In genomic region chrX:300334-300733, GRCh38 we compare ENCODE assay signal across 36 cellular contexts.
"Had no signal": no experiment of that assay in that cellular context is flagged by ENCODE, and none has a peak within 500 bp of the region (broad histone marks: within the 10 kb centered on the region; RNA-seq: fewer than 3 reads in every experiment).

No MANE protein-coding gene starts in this region.

- H3K9me3 Mint-ChIP-seq: activated B cell treated with CpG ODN at 0.5 μM for 24 hours; activated CD4-positive, alpha-beta memory T cell treated with anti-CD3 and anti-CD28 coated beads for 36 hours; activated CD4-positive, alpha-beta T cell treated with anti-CD3 and anti-CD28 coated beads, Interleukin-2, amount 10 ng/mL, durations not matched to agents 24 days and 14 days; activated naive CD4-positive, alpha-beta T cell treated with anti-CD3 and anti-CD28 coated beads, Interleukin-2, amount 10 ng/mL, durations not matched to agents 7 days and 5 days; activated naive CD4-positive, alpha-beta T cell treated with anti-CD3 and anti-CD28 coated beads, Interleukin-2, amount 50 U/mL, for 24 hours; activated naive CD8-positive, alpha-beta T cell treated with anti-CD3 and anti-CD28 coated beads, Interleukin-2, amount 10 ng/mL, durations not matched to agents 7 days and 5 days; activated naive CD8-positive, alpha-beta T cell treated with anti-CD3 and anti-CD28 coated beads, Interleukin-2, amount 50 U/mL, for 24 hours; activated T-cell treated with anti-CD3 and anti-CD28 coated beads, Interleukin-2, amount 50 U/mL, for 24 hours; activated T-helper 2 cell treated with anti-CD3 and anti-CD28 coated beads, Interferon-gamma antibody, Interleukin-2, Interleukin-4, amounts not matched to agents 10 μg/mL and 5 μg/mL and 100 μg/mL, durations not matched to agents 14 hours and 24 hours and 36 hours; central memory CD8-positive, alpha-beta T cell; T-helper 1 cell treated with Interleukin-12 subunit alpha and Interleukin-12 subunit beta and Interleukin-4 antibody, amounts not matched to agents 30 μg/mL and 1 μg/mL, for 36 hours; T-helper 2 cell treated with Interferon-gamma antibody and Interleukin-4, amounts not matched to agents 5 μg/mL and 100 μg/mL, for 36 hours had no signal

- H3K27ac Mint-ChIP-seq: activated B cell treated with CpG ODN at 0.5 μM for 24 hours; activated CD4-positive, alpha-beta memory T cell treated with anti-CD3 and anti-CD28 coated beads for 36 hours; activated CD4-positive, alpha-beta T cell treated with anti-CD3 and anti-CD28 coated beads, Interleukin-2, amount 10 ng/mL, durations not matched to agents 24 days and 14 days; activated CD8-positive, alpha-beta memory T cell treated with anti-CD3 and anti-CD28 coated beads, Interleukin-2, amount 10 ng/mL, durations not matched to agents 7 days and 5 days; activated CD8-positive, alpha-beta T cell treated with anti-CD3 and anti-CD28 coated beads, Interleukin-2, amount 10 ng/mL, durations not matched to agents 7 days and 5 days; activated naive CD4-positive, alpha-beta T cell treated with anti-CD3 and anti-CD28 coated beads, Interleukin-2, amount 10 ng/mL, durations not matched to agents 7 days and 5 days; activated naive CD4-positive, alpha-beta T cell treated with anti-CD3 and anti-CD28 coated beads, Interleukin-2, amount 50 U/mL, for 24 hours; activated naive CD8-positive, alpha-beta T cell; activated naive CD8-positive, alpha-beta T cell treated with anti-CD3 and anti-CD28 coated beads, Interleukin-2, amount 10 ng/mL, durations not matched to agents 7 days and 5 days; activated naive CD8-positive, alpha-beta T cell treated with anti-CD3 and anti-CD28 coated beads, Interleukin-2, amount 50 U/mL, for 24 hours; activated T-cell treated with anti-CD3 and anti-CD28 coated beads, Interleukin-2, amount 50 U/mL, for 24 hours; activated T-helper 2 cell treated with anti-CD3 and anti-CD28 coated beads, Interferon-gamma antibody, Interleukin-2, Interleukin-4, amounts not matched to agents 10 μg/mL and 5 μg/mL and 100 μg/mL, durations not matched to agents 14 hours and 24 hours and 36 hours; brain; T-helper 1 cell treated with Interleukin-12 subunit alpha and Interleukin-12 subunit beta and Interleukin-4 antibody, amounts not matched to agents 30 μg/mL and 1 μg/mL, for 36 hours; T-helper 2 cell treated with Interferon-gamma antibody and Interleukin-4, amounts not matched to agents 5 μg/mL and 100 μg/mL, for 36 hours had no signal

- H3K27me3 Mint-ChIP-seq: activated B cell treated with CpG ODN at 0.5 μM for 24 hours; activated CD4-positive, alpha-beta memory T cell treated with anti-CD3 and anti-CD28 coated beads for 36 hours; activated CD4-positive, alpha-beta T cell treated with anti-CD3 and anti-CD28 coated beads, Interleukin-2, amount 10 ng/mL, durations not matched to agents 24 days and 14 days; activated CD8-positive, alpha-beta memory T cell treated with anti-CD3 and anti-CD28 coated beads, Interleukin-2, amount 10 ng/mL, durations not matched to agents 7 days and 5 days; activated naive CD4-positive, alpha-beta T cell treated with anti-CD3 and anti-CD28 coated beads, Interleukin-2, amount 10 ng/mL, durations not matched to agents 7 days and 5 days; activated naive CD4-positive, alpha-beta T cell treated with anti-CD3 and anti-CD28 coated beads, Interleukin-2, amount 50 U/mL, for 24 hours; activated naive CD8-positive, alpha-beta T cell; activated naive CD8-positive, alpha-beta T cell treated with anti-CD3 and anti-CD28 coated beads, Interleukin-2, amount 10 ng/mL, durations not matched to agents 7 days and 5 days; activated naive CD8-positive, alpha-beta T cell treated with anti-CD3 and anti-CD28 coated beads, Interleukin-2, amount 50 U/mL, for 24 hours; activated T-cell treated with anti-CD3 and anti-CD28 coated beads, Interleukin-2, amount 50 U/mL, for 24 hours; brain; central memory CD8-positive, alpha-beta T cell had no signal

- H3K4me3 ChIP-seq: ascending aorta, cardiac muscle cell had no signal

- H3K4me1 ChIP-seq: ascending aorta had no signal

- H3K36me3 Mint-ChIP-seq: activated naive CD8-positive, alpha-beta T cell had no signal

- FAIRE-seq: bronchial epithelial cell, TTC549 had no signal

- H3K4me3 Mint-ChIP-seq: activated B cell treated with CpG ODN at 0.5 μM for 24 hours; activated CD4-positive, alpha-beta memory T cell treated with anti-CD3 and anti-CD28 coated beads for 36 hours; activated CD4-positive, alpha-beta T cell treated with anti-CD3 and anti-CD28 coated beads, Interleukin-2, amount 10 ng/mL, durations not matched to agents 24 days and 14 days; activated CD8-positive, alpha-beta memory T cell treated with anti-CD3 and anti-CD28 coated beads, Interleukin-2, amount 10 ng/mL, durations not matched to agents 7 days and 5 days; activated CD8-positive, alpha-beta T cell treated with anti-CD3 and anti-CD28 coated beads, Interleukin-2, amount 10 ng/mL, durations not matched to agents 7 days and 5 days; activated naive CD4-positive, alpha-beta T cell treated with anti-CD3 and anti-CD28 coated beads, Interleukin-2, amount 10 ng/mL, durations not matched to agents 7 days and 5 days; activated naive CD4-positive, alpha-beta T cell treated with anti-CD3 and anti-CD28 coated beads, Interleukin-2, amount 50 U/mL, for 24 hours; activated naive CD8-positive, alpha-beta T cell; activated naive CD8-positive, alpha-beta T cell treated with anti-CD3 and anti-CD28 coated beads, Interleukin-2, amount 10 ng/mL, durations not matched to agents 7 days and 5 days; activated naive CD8-positive, alpha-beta T cell treated with anti-CD3 and anti-CD28 coated beads, Interleukin-2, amount 50 U/mL, for 24 hours; activated T-cell treated with anti-CD3 and anti-CD28 coated beads, Interleukin-2, amount 50 U/mL, for 24 hours; brain; central memory CD8-positive, alpha-beta T cell; T-helper 1 cell treated with Interleukin-12 subunit alpha and Interleukin-12 subunit beta and Interleukin-4 antibody, amounts not matched to agents 30 μg/mL and 1 μg/mL, for 36 hours; T-helper 2 cell treated with Interferon-gamma antibody and Interleukin-4, amounts not matched to agents 5 μg/mL and 100 μg/mL, for 36 hours had no signal

- H3K4me1 Mint-ChIP-seq: activated B cell treated with CpG ODN at 0.5 μM for 24 hours; activated CD4-positive, alpha-beta T cell treated with anti-CD3 and anti-CD28 coated beads, Interleukin-2, amount 10 ng/mL, durations not matched to agents 24 days and 14 days; activated CD8-positive, alpha-beta memory T cell treated with anti-CD3 and anti-CD28 coated beads, Interleukin-2, amount 10 ng/mL, durations not matched to agents 7 days and 5 days; activated naive CD4-positive, alpha-beta T cell treated with anti-CD3 and anti-CD28 coated beads, Interleukin-2, amount 10 ng/mL, durations not matched to agents 7 days and 5 days; activated naive CD4-positive, alpha-beta T cell treated with anti-CD3 and anti-CD28 coated beads, Interleukin-2, amount 50 U/mL, for 24 hours; activated naive CD8-positive, alpha-beta T cell treated with anti-CD3 and anti-CD28 coated beads, Interleukin-2, amount 10 ng/mL, durations not matched to agents 7 days and 5 days; activated naive CD8-positive, alpha-beta T cell treated with anti-CD3 and anti-CD28 coated beads, Interleukin-2, amount 50 U/mL, for 24 hours; brain; central memory CD8-positive, alpha-beta T cell had no signal

- DNase-seq: activated B cell treated with CpG ODN at 0.5 μM for 24 hours; activated CD4-positive, alpha-beta memory T cell treated with anti-CD3 and anti-CD28 coated beads for 36 hours; activated CD4-positive, alpha-beta T cell treated with anti-CD3 and anti-CD28 coated beads for 4 hours; activated CD4-positive, alpha-beta T cell treated with anti-CD3 and anti-CD28 coated beads, Interleukin-2, amount 10 ng/mL, durations not matched to agents 24 days and 14 days; activated CD4-positive, alpha-beta T cell treated with anti-CD3 and anti-CD28 coated beads, Interleukin-2, amount 50 U/mL, for 1 hour; activated CD4-positive, alpha-beta T cell treated with anti-CD3 and anti-CD28 coated beads, Interleukin-2, amount 50 U/mL, for 4 hours; activated CD4-positive, CD25-positive, alpha-beta regulatory T cell treated with anti-CD3 and anti-CD28 coated beads, Interleukin-2, amount 50 U/mL, for 72 hours; activated CD8-positive, alpha-beta memory T cell treated with anti-CD3 and anti-CD28 coated beads for 24 hours; activated CD8-positive, alpha-beta memory T cell treated with anti-CD3 and anti-CD28 coated beads, Interleukin-2, amount 10 ng/mL, durations not matched to agents 7 days and 5 days; activated CD8-positive, alpha-beta memory T cell treated with anti-CD3 and anti-CD28 coated beads, Interleukin-2, amount 50 U/mL, for 48 hours; activated CD8-positive, alpha-beta T cell treated with anti-CD3 and anti-CD28 coated beads, Interleukin-2, amount 10 ng/mL, durations not matched to agents 7 days and 5 days; activated effector memory CD4-positive, alpha-beta T cell treated with Interleukin-2 at 50 U/mL for 16 hours; activated gamma-delta T cell; activated naive CD4-positive, alpha-beta T cell treated with anti-CD3 and anti-CD28 coated beads, Interleukin-2, amount 10 ng/mL, durations not matched to agents 7 days and 5 days; activated naive CD4-positive, alpha-beta T cell treated with Interleukin-2 at 50 U/mL for 16 hours; activated naive CD8-positive, alpha-beta T cell treated with anti-CD3 and anti-CD28 coated beads, Interleukin-2, amount 10 ng/mL, durations not matched to agents 7 days and 5 days; activated naive CD8-positive, alpha-beta T cell treated with anti-CD3 and anti-CD28 coated beads, Interleukin-2, amount 50 U/mL, for 24 hours; activated T-cell treated with anti-CD3 and anti-CD28 coated beads, Interleukin-2, amount 50 U/mL, for 24 hours; amygdala; anterior cingulate cortex; caudate nucleus; cerebellar nuclear complex; T-helper 2 cell; T-helper 9 cell had no signal

- H3K27ac ChIP-seq: ascending aorta, cardiac muscle cell, VCaP had no signal

- H3K27me3 ChIP-seq: ascending aorta, cardiac muscle cell had no signal

- ATAC-seq: activated CD8-positive, alpha-beta memory T cell treated with anti-CD3 and anti-CD28 coated beads, Interleukin-2, amount 10 ng/mL, durations not matched to agents 7 days and 5 days; activated CD8-positive, alpha-beta T cell treated with anti-CD3 and anti-CD28 coated beads, Interleukin-2, amount 10 ng/mL, durations not matched to agents 7 days and 5 days had no signal
